22 cellular contexts compared by ENCODE assay signal in genomic region chr7:108028111-108028510, GRCh38. TPM values are rescaled to one million over a fixed set of nuclear protein-coding genes. Genes with fewer than 3 reads are reported as not detected.
DNase-seq lines count a peak whose midpoint lies in the region; ATAC-seq and TF ChIP-seq lines count a peak whose summit lies in the region.
"Had no signal": no experiment of that assay in that cellular context is flagged by ENCODE, and none has a peak within 500 bp of the region (broad histone marks: within the 10 kb centered on the region; RNA-seq: fewer than 3 reads in every experiment).

No MANE protein-coding gene starts in this region.

- H3K9me3 ChIP-seq in esophagus muscularis mucosa: no peaks in the 10 kb centered on the region
- H3K9me3 ChIP-seq: BLaER1 treated with 17β-estradiol and CSF1 and Interleukin-3, amounts not matched to agents 10 nM and 100 nM; MG63 had no signal

- peaks cover 0 to 25% (median 12%) of the 10 kb centered on the region in 4 donors for H3K4me1 ChIP-seq in esophagus muscularis mucosa
- H3K4me1 ChIP-seq: BLaER1 treated with 17β-estradiol and CSF1 and Interleukin-3, amounts not matched to agents 10 nM and 100 nM had no signal

- H3K4me3 ChIP-seq in esophagus muscularis mucosa: no peak overlapping the region
- H3K4me3 ChIP-seq: BLaER1 treated with 17β-estradiol and CSF1 and Interleukin-3, amounts not matched to agents 10 nM and 100 nM; GM23338; MG63; PC-9 had no signal

- H3K9me3 Mint-ChIP-seq in WTC11: no peaks in the 10 kb centered on the region
- no peaks in the 10 kb centered on the region for H3K9me3 Mint-ChIP-seq in osteocyte (ENCODE audit: unreplicated experiment)
- H3K9me3 Mint-ChIP-seq: GM23338; T-helper 1 cell treated with Interleukin-12 subunit alpha and Interleukin-12 subunit beta and Interleukin-4 antibody, amounts not matched to agents 30 μg/mL and 1 μg/mL, for 36 hours had no signal

- TF ChIP-seq POLR2A in esophagus muscularis mucosa (IDR thresholded peaks at IDR 0.05; ENCODE audit: low read depth): no peak

- 77% methylated on average over 2 of the region's 2 CpGs for WGBS in esophagus muscularis mucosa

- POLR2A ChIA-PET in WTC11 (lab: Charles Lee): no interaction called here

- TF ChIP-seq CTCF in WTC11 (IDR thresholded peaks at IDR 0.05) (no peak), osteocyte (IDR thresholded peaks at IDR 0.05) (no peak), esophagus muscularis mucosa (IDR thresholded peaks at IDR 0.05) (no peak)

- H3K27ac Mint-ChIP-seq in WTC11 (no peak overlapping the region), osteocyte (ENCODE audit: unreplicated experiment) (peak overlapping the region; percentile 97)
- H3K27ac Mint-ChIP-seq: GM23338; T-helper 1 cell treated with Interleukin-12 subunit alpha and Interleukin-12 subunit beta and Interleukin-4 antibody, amounts not matched to agents 30 μg/mL and 1 μg/mL, for 36 hours had no signal

- DNase-seq in DMS153 (lab: John Stamatoyannopoulos, UW) (peak; percentile 12), DMS153 treated with DMSO at 0.1 percent for 48 hours (lab: John Stamatoyannopoulos, UW; ENCODE audit: unreplicated experiment) (no peak), HT-29 (ENCODE audit: low spot score) (peak; percentile 47), WTC11 (ENCODE audit: low spot score) (no peak), osteocyte (ENCODE audit: extremely low spot score, unreplicated experiment) (no peak), esophagus muscularis mucosa (ENCODE audit: extremely low spot score) (no peak), MV-4-11 (lab: John Stamatoyannopoulos, UW) (no peak), GM03348 (ENCODE audit: low spot score) (no peak)
- DNase-seq: 8988T, DMS79, MG63, NCI-H1105 treated with DMSO at 0.1 percent for 48 hours, NCI-H2081, NCI-H2227 treated with DMSO at 0.1 percent for 48 hours, NCI-H526 treated with DMSO at 0.1 percent for 48 hours had no signal

- H3K36me3 Mint-ChIP-seq in WTC11 (no peaks in the 10 kb centered on the region), osteocyte (ENCODE audit: unreplicated experiment) (no peaks in the 10 kb centered on the region)

- no peak for TF ChIP-seq EP300 in esophagus muscularis mucosa (IDR thresholded peaks at IDR 0.05)

- no peaks in the 10 kb centered on the region for H3K27me3 ChIP-seq in esophagus muscularis mucosa
- H3K27me3 ChIP-seq: BLaER1 treated with 17β-estradiol and CSF1 and Interleukin-3, amounts not matched to agents 10 nM and 100 nM; MG63 had no signal

- no peaks in the 10 kb centered on the region for H3K36me3 ChIP-seq in esophagus muscularis mucosa
- H3K36me3 ChIP-seq: BLaER1 treated with 17β-estradiol and CSF1 and Interleukin-3, amounts not matched to agents 10 nM and 100 nM; MG63 had no signal

- peaks cover 3% of the 10 kb centered on the region; the same call in 1 of the 2 replicates for H3K27me3 Mint-ChIP-seq in WTC11 (ENCODE audit: low read depth)
- no peaks in the 10 kb centered on the region for H3K27me3 Mint-ChIP-seq in osteocyte (ENCODE audit: unreplicated experiment)

- H3K4me1 Mint-ChIP-seq in WTC11 (peaks cover 3% of the 10 kb centered on the region), osteocyte (ENCODE audit: unreplicated experiment) (peaks cover 48% of the 10 kb centered on the region)

- ATAC-seq in WTC11: no peak
- ATAC-seq: GM23338, Right ventricle myocardium inferior, SK-N-SH treated with all-trans-retinoic acid at 6 μM for 48 hours had no signal

- intact Hi-C loops in esophagus muscularis mucosa (cut with DNase I): no loop called here

- H3K27ac ChIP-seq in esophagus muscularis mucosa (replicated peaks in 1 of 4): no peak overlapping the region
- H3K27ac ChIP-seq: BLaER1 treated with 17β-estradiol and CSF1 and Interleukin-3, amounts not matched to agents 10 nM and 100 nM; KMS-11; PC-9 had no signal

- H3K4me3 Mint-ChIP-seq in WTC11: no peak overlapping the region
- no peak overlapping the region for H3K4me3 Mint-ChIP-seq in osteocyte (ENCODE audit: unreplicated experiment)
- H3K4me3 Mint-ChIP-seq: GM23338; T-helper 1 cell treated with Interleukin-12 subunit alpha and Interleukin-12 subunit beta and Interleukin-4 antibody, amounts not matched to agents 30 μg/mL and 1 μg/mL, for 36 hours had no signal

- CTCF ChIA-PET in WTC11 (lab: Charles Lee): no interaction called here

TF ChIP-seq in WTC11, 78 proteins besides CTCF, POLR2A, EP300 and RAD21:
- no peak for TF ChIP-seq ZNF281 (CRISPR knock-in tag; IDR thresholded peaks at IDR 0.05)
- 0 out of 2 replicates have a peak, but pooled peaks have one; percentile 20 for TF ChIP-seq GABPB1 (CRISPR knock-in tag; IDR thresholded peaks at IDR 0.05)

RNA-seq across cellular contexts. Expression of gene LAMB1, which starts 25.1 kb away (rescaled TPM):
- total RNA-seq in HT-29 (2014; rRNA removed; shearing (Covaris generic)): 29.4 and 46.6 TPM in 2 replicates
- total RNA-seq in WTC11 (2021) (77.8 to 101 TPM (median 78.4 TPM) in 3 replicates), osteocyte (952 and 1,014 TPM in 2 replicates), esophagus muscularis mucosa (100 to 1,000 TPM; 167 to 240 (median 219) TPM)

Comparison
In these comparisons a context has a peak if more than half of its experiments do, and no peak if none do; other contexts are left out.
1. DNase-seq: peak in DMS153 (single experiment) and HT-29 (single experiment); none in DMS153 treated with DMSO at 0.1 percent for 48 hours (single experiment), WTC11 (single experiment), osteocyte (single experiment), esophagus muscularis mucosa (single experiment), MV-4-11 (single experiment) and GM03348 (single experiment).